Comparison of ENCODE assay signal across 20 cellular contexts in genomic region chr1:155831279-155831976, GRCh38.
"Had no signal": no experiment of that assay in that cellular context is flagged by ENCODE, and none has a peak within 500 bp of the region (broad histone marks: within the 10 kb centered on the region; RNA-seq: fewer than 3 reads in every experiment).

No MANE protein-coding gene starts in this region.

- H3K27ac Mint-ChIP-seq: dendritic cell treated with granulocyte-macrophage colony-stimulating factor and Interleukin-4, amounts not matched to agents 40 ng/mL and 50 ng/mL, for 4 days; immature natural killer cell; nephron progenitor cell; type B pancreatic cell had no signal

- FAIRE-seq: keratinocyte, urothelium cell line had no signal

- H3K9me3 Mint-ChIP-seq: dendritic cell treated with granulocyte-macrophage colony-stimulating factor and Interleukin-4, amounts not matched to agents 40 ng/mL and 50 ng/mL, for 4 days; effector memory CD8-positive, alpha-beta T cell; immature natural killer cell; naive thymus-derived CD4-positive, alpha-beta T cell had no signal

- H3K9me3 ChIP-seq: esophagus squamous epithelium, gastroesophageal sphincter, suprapubic skin, thyroid gland had no signal

- ATAC-seq: effector memory CD8-positive, alpha-beta T cell; gastroesophageal sphincter; naive thymus-derived CD4-positive, alpha-beta T cell had no signal

- H3K27me3 ChIP-seq: esophagus squamous epithelium, gastroesophageal sphincter, suprapubic skin, thyroid gland had no signal

- H3K4me3 ChIP-seq: esophagus squamous epithelium, gastroesophageal sphincter, smooth muscle cell, suprapubic skin, thyroid gland had no signal

- DNase-seq: effector memory CD8-positive, alpha-beta T cell; esophagus squamous epithelium; foreskin fibroblast; glutamatergic neuron; immature natural killer cell; left cardiac atrium; mesendoderm; nephron progenitor cell; stimulated activated CD4-positive, alpha-beta T cell treated with anti-CD3 and anti-CD28 coated beads, Interleukin-2, amount 100 ng/mL, for 48 hours; stimulated activated naive CD4-positive, alpha-beta T cell treated with Interleukin-2 at 50 U/mL for 16 hours; thyroid gland had no signal

- H3K27ac ChIP-seq: epithelial cell of prostate, esophagus squamous epithelium, gastroesophageal sphincter, suprapubic skin, thyroid gland had no signal

- H3K4me3 Mint-ChIP-seq: dendritic cell treated with granulocyte-macrophage colony-stimulating factor and Interleukin-4, amounts not matched to agents 40 ng/mL and 50 ng/mL, for 4 days; effector memory CD8-positive, alpha-beta T cell; immature natural killer cell; naive thymus-derived CD4-positive, alpha-beta T cell; nephron progenitor cell; type B pancreatic cell had no signal

- H3K27me3 Mint-ChIP-seq: dendritic cell treated with granulocyte-macrophage colony-stimulating factor and Interleukin-4, amounts not matched to agents 40 ng/mL and 50 ng/mL, for 4 days; effector memory CD8-positive, alpha-beta T cell; naive thymus-derived CD4-positive, alpha-beta T cell; type B pancreatic cell had no signal

- H3K4me1 ChIP-seq: esophagus squamous epithelium, suprapubic skin had no signal

- H3K4me2 ChIP-seq: smooth muscle cell had no signal
